In genomic region chr3:56303508-56303907, GRCh38 we compare ENCODE assay signal across 8 cellular contexts.
DNase-seq lines count a peak whose midpoint lies in the region; ATAC-seq, FAIRE-seq and TF ChIP-seq lines count a peak whose summit lies in the region.

No MANE protein-coding gene starts in this region.

- POLR2A ChIA-PET in GM10248 (lab: Yijun Ruan, JAX) = no interaction called here
- POLR2A ChIA-PET in activated B cell treated with CpG ODN at 0.5 μM for 24 hours (lab: Charles Lee) = no interaction called here

- peak overlapping the region; percentile 21; the same call in 1 of the 2 replicates for H3K9ac ChIP-seq in iPS-20b (ENCODE audit: low read depth, low read length)

- no peaks in the 10 kb centered on the region for H3K27me3 ChIP-seq in iPS-20b (ENCODE audit: insufficient read depth, low read length)

- H3K9me3 ChIP-seq in iPS-20b (ENCODE audit: insufficient read depth, low read depth, low read length) = no peaks in the 10 kb centered on the region

- peak; percentile 36 for DNase-seq in GM10248 (ENCODE audit: extremely low spot score)
- no peak for DNase-seq in activated B cell treated with CpG ODN at 0.5 μM for 24 hours
- peak; percentile 43 for DNase-seq in urothelium cell line (ENCODE audit: low spot score)
- DNase-seq in activated CD4-positive, CD25-positive, alpha-beta regulatory T cell (lab: John Stamatoyannopoulos, UW) = no peak
- no peak for DNase-seq in immature natural killer cell

- no peak for FAIRE-seq in urothelium cell line (lab: Jason Lieb, UNC)

- peak; percentile 34 for TF ChIP-seq CTCF in GM10248 (IDR thresholded peaks at IDR 0.05; ENCODE audit: control extremely low read depth, extremely low read depth, low read depth, missing control alignments)
- no peak for TF ChIP-seq CTCF in activated B cell treated with CpG ODN at 0.5 μM for 24 hours (IDR thresholded peaks at IDR 0.05)

- no peaks in the 10 kb centered on the region for H3K9me3 Mint-ChIP-seq in activated B cell treated with CpG ODN at 0.5 μM for 24 hours
- H3K9me3 Mint-ChIP-seq in immature natural killer cell = no peaks in the 10 kb centered on the region

- no peaks in the 10 kb centered on the region for H3K36me3 Mint-ChIP-seq in activated B cell treated with CpG ODN at 0.5 μM for 24 hours (ENCODE audit: low read depth)
- no peaks in the 10 kb centered on the region for H3K36me3 Mint-ChIP-seq in immature natural killer cell

- peaks cover 17% of the 10 kb centered on the region for H3K4me1 ChIP-seq in iPS-20b (ENCODE audit: insufficient read depth, low read length)

- H3K36me3 ChIP-seq in iPS-20b (ENCODE audit: insufficient read depth, low read depth, low read length) = no peaks in the 10 kb centered on the region

- no peak overlapping the region for H3K4me3 ChIP-seq in iPS-20b (ENCODE audit: low read length)

- H3K27ac Mint-ChIP-seq in activated B cell treated with CpG ODN at 0.5 μM for 24 hours (no peak overlapping the region), immature natural killer cell (no peak overlapping the region)

- TF ChIP-seq EP300 in Ishikawa (IDR thresholded peaks at IDR 0.05; ENCODE audit: borderline replicate concordance) = no peak

- TF ChIP-seq RAD21 in Ishikawa (IDR thresholded peaks at IDR 0.05; ENCODE audit: low read depth) = peak; percentile 44; the same call in 1 of the 2 replicates

- H3K4me3 Mint-ChIP-seq in activated B cell treated with CpG ODN at 0.5 μM for 24 hours = no peak overlapping the region
- H3K4me3 Mint-ChIP-seq in immature natural killer cell = no peak overlapping the region

- H3K4me1 Mint-ChIP-seq in activated B cell treated with CpG ODN at 0.5 μM for 24 hours (peaks cover 5% of the 10 kb centered on the region), immature natural killer cell (no peaks in the 10 kb centered on the region)

- CTCF ChIA-PET in GM10248 (lab: Yijun Ruan, JAX) (interaction anchor here (0.8 to 2.3 kb wide), 14 partner anchors 9 to 1473 kb away, joined by 3 to 10 read pairs (median 4); no protein-coding TSS in a partner anchor), activated B cell treated with CpG ODN at 0.5 μM for 24 hours (lab: Charles Lee) (no interaction called here)

- no peak overlapping the region for H3K27ac ChIP-seq in iPS-20b (ENCODE audit: low read length)

- H3K27me3 Mint-ChIP-seq in activated B cell treated with CpG ODN at 0.5 μM for 24 hours (peaks cover 9% of the 10 kb centered on the region), immature natural killer cell (ENCODE audit: low read depth in 3 of 3) (peaks cover 2 to 3% (median 2%) of the 10 kb centered on the region in 3 donors)

- intact Hi-C loops in activated B cell treated with CpG ODN at 0.5 μM for 24 hours (cut with micrococcal nuclease) = no loop called here

- ATAC-seq in GM21528 (IDR thresholded peaks at IDR 0.05; ENCODE audit: low FRiP score, unreplicated experiment) (peak; percentile 85), activated B cell treated with CpG ODN at 0.5 μM for 24 hours (ENCODE audit: low read depth) (peak; percentile 45)

TF ChIP-seq in Ishikawa, 13 proteins besides CTCF, POLR2A, EP300 and RAD21:
- TF ChIP-seq TAF1 (IDR thresholded peaks at IDR 0.05; ENCODE audit: low read depth) (no peak), FOXM1 (IDR thresholded peaks at IDR 0.05; ENCODE audit: borderline replicate concordance, low read depth) (no peak), MAX (IDR thresholded peaks at IDR 0.05) (no peak), CREB1 (IDR thresholded peaks at IDR 0.05; ENCODE audit: low read depth) (no peak), NFIC (IDR thresholded peaks at IDR 0.05) (no peak), TCF12 (IDR thresholded peaks at IDR 0.05; ENCODE audit: low read depth) (no peak), EGR1 (IDR thresholded peaks at IDR 0.05) (no peak)

Comparison
In these comparisons a context has a peak if more than half of its experiments do, and no peak if none do; other contexts are left out.
1. DNase-seq: peak in GM10248 (single experiment) and urothelium cell line (single experiment); none in activated B cell treated with CpG ODN at 0.5 μM for 24 hours (single experiment), activated CD4-positive, CD25-positive, alpha-beta regulatory T cell (0 of 4) and immature natural killer cell (0 of 3).